Comparison of ENCODE assay signal across 29 cellular contexts in the genomic region with DNA sequence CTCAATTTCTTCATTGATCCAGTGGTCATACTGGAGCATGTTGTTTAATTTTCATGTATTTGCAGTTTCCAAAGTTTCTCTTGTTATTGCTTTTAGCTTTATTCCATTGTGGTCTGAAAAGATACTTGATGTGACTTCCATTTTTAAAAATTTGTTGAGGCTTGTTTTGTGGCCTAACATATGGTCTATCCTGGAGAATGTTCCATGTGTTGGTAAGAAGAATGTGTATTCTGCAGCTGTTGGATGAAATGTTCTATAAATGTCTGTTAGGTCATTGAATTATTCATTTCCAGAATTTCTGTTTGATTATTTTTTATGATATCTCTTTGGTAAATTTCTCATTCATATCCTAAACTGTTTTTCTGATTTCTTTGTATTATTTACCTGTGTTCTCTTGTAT.
"Had no signal": no experiment of that assay in that cellular context is flagged by ENCODE, and none has a peak within 500 bp of the region (broad histone marks: within the 10 kb centered on the region; RNA-seq: fewer than 3 reads in every experiment).

No MANE protein-coding gene starts in this region.

- H3K9me3 ChIP-seq: body of pancreas, esophagus muscularis mucosa, heart left ventricle, ovary, prostate gland, stomach, thyroid gland, upper lobe of right lung had no signal

- H3K4me3 ChIP-seq: body of pancreas, esophagus muscularis mucosa, heart left ventricle, ovary, prostate gland, stomach, thyroid gland, upper lobe of right lung had no signal

- H3K27me3 Mint-ChIP-seq: activated CD4-positive, alpha-beta memory T cell treated with anti-CD3 and anti-CD28 coated beads, Interleukin-2, amount 10 ng/mL, durations not matched to agents 7 days and 5 days had no signal

- H3K27ac ChIP-seq: body of pancreas, esophagus muscularis mucosa, foreskin keratinocyte, heart left ventricle, ovary, prostate gland, stomach, thyroid gland, upper lobe of right lung had no signal

- H3K9me3 Mint-ChIP-seq: activated CD4-positive, alpha-beta memory T cell treated with anti-CD3 and anti-CD28 coated beads, Interleukin-2, amount 10 ng/mL, durations not matched to agents 7 days and 5 days; stimulated activated effector memory CD8-positive, alpha-beta T cell treated with anti-CD3 and anti-CD28 coated beads, Interleukin-12 subunit alpha, Interleukin-12 subunit beta, amount 100 ng/mL, for 72 hours; WTC11 had no signal

- H3K4me1 Mint-ChIP-seq: immature natural killer cell had no signal

- H3K27me3 ChIP-seq: body of pancreas, esophagus muscularis mucosa, foreskin keratinocyte, heart left ventricle, ovary, stomach, thyroid gland, upper lobe of right lung had no signal

- H3K4me1 ChIP-seq: body of pancreas, foreskin keratinocyte, prostate gland, thyroid gland, upper lobe of right lung had no signal

- DNase-seq: activated CD8-positive, alpha-beta memory T cell treated with anti-CD3 and anti-CD28 coated beads, Interleukin-2, amount 50 U/mL, for 48 hours; activated gamma-delta T cell; activated naive CD4-positive, alpha-beta T cell treated with anti-CD3 and anti-CD28 coated beads, Interleukin-2, amount 50 U/mL, for 16 hours; anterior cingulate cortex; body of pancreas; dermis blood vessel endothelial cell; effector CD4-positive, alpha-beta T cell; foreskin keratinocyte; heart left ventricle; hypothalamus; immature natural killer cell; kidney; left colon; mammary epithelial cell; ovary; retina; small intestine; stimulated activated CD4-positive, alpha-beta T cell treated with anti-CD3 and anti-CD28 coated beads, Interleukin-4, amount 100 ng/mL, for 24 hours; stomach; T1000; thyroid gland; upper lobe of right lung had no signal

- H3K4me3 Mint-ChIP-seq: immature natural killer cell; stimulated activated effector memory CD8-positive, alpha-beta T cell treated with anti-CD3 and anti-CD28 coated beads, Interleukin-12 subunit alpha, Interleukin-12 subunit beta, amount 100 ng/mL, for 72 hours; WTC11 had no signal

- H3K36me3 Mint-ChIP-seq: immature natural killer cell; stimulated activated effector memory CD8-positive, alpha-beta T cell treated with anti-CD3 and anti-CD28 coated beads, Interleukin-12 subunit alpha, Interleukin-12 subunit beta, amount 100 ng/mL, for 72 hours; WTC11 had no signal

- ATAC-seq: body of pancreas; foreskin keratinocyte; heart left ventricle; left colon; naive thymus-derived CD4-positive, alpha-beta T cell; sciatic nerve; WTC11 had no signal

- H3K27ac Mint-ChIP-seq: immature natural killer cell; stimulated activated effector memory CD8-positive, alpha-beta T cell treated with anti-CD3 and anti-CD28 coated beads, Interleukin-12 subunit alpha, Interleukin-12 subunit beta, amount 100 ng/mL, for 72 hours; WTC11 had no signal

- H3K36me3 ChIP-seq: esophagus muscularis mucosa, heart left ventricle, ovary, prostate gland, stomach, thyroid gland, upper lobe of right lung had no signal
